9 cellular contexts compared by ENCODE assay signal in genomic region chr10:124708922-124709520, GRCh38. TPM values are rescaled to one million over a fixed set of nuclear protein-coding genes. Genes with fewer than 3 reads are reported as not detected.
DNase-seq lines count a peak whose midpoint lies in the region; ATAC-seq lines count a peak whose summit lies in the region.
"Had no signal": no experiment of that assay in that cellular context is flagged by ENCODE, and none has a peak within 500 bp of the region (broad histone marks: within the 10 kb centered on the region; RNA-seq: fewer than 3 reads in every experiment).

No MANE protein-coding gene starts in this region.

- H3K4me3 Mint-ChIP-seq in effector memory CD8-positive, alpha-beta T cell: peak overlapping the region; percentile 71 to 78
- H3K4me3 Mint-ChIP-seq: stimulated activated naive CD8-positive, alpha-beta T cell treated with anti-CD3 and anti-CD28 coated beads, Interleukin-15, amount 100 ng/mL, for 72 hours had no signal

- H3K27ac ChIP-seq in BLaER1 treated with 17β-estradiol and CSF1 and Interleukin-3, amounts not matched to agents 10 nM and 100 nM: peak overlapping the region in 10 of 11 experiments; percentile 10 to 88 (median 66); a peak in 19 of 22 replicates
- peak overlapping the region; percentile 6 for H3K27ac ChIP-seq in neuronal stem cell (replicated peaks; ENCODE audit: low read length)

- no peak overlapping the region for H2AK5ac ChIP-seq in neuronal stem cell (ENCODE audit: low read depth, low read length)

- H3K4me2 ChIP-seq in BLaER1 treated with 17β-estradiol and CSF1 and Interleukin-3, amounts not matched to agents 10 nM and 100 nM: peak overlapping the region; percentile 84 to 97 (median 91)
- H3K4me2 ChIP-seq in neuronal stem cell (ENCODE audit: insufficient read depth, low read length, poor library complexity, severe bottlenecking): peak overlapping the region; percentile 40

- peak overlapping the region in 10 of 11 experiments; percentile 17 to 62 (median 44); a peak in 13 of 22 replicates for H3K9ac ChIP-seq in BLaER1 treated with 17β-estradiol and CSF1 and Interleukin-3, amounts not matched to agents 10 nM and 100 nM
- no peak overlapping the region for H3K9ac ChIP-seq in neuronal stem cell (ENCODE audit: low read depth, low read length, poor library complexity)

- ATAC-seq in effector memory CD8-positive, alpha-beta T cell (replicated peaks): peak; percentile 53
- ATAC-seq: stimulated activated naive CD8-positive, alpha-beta T cell treated with anti-CD3 and anti-CD28 coated beads, Interleukin-15, amount 100 ng/mL, for 72 hours had no signal

- H3K9me3 ChIP-seq in BLaER1 treated with 17β-estradiol and CSF1 and Interleukin-3, amounts not matched to agents 10 nM and 100 nM (replicated peaks in 1 of 11): no peaks in the 10 kb centered on the region
- H3K9me3 ChIP-seq in neuronal stem cell (replicated peaks in 1 of 2; ENCODE audit: control insufficient read depth in 2 of 2, insufficient read depth in 1 of 2, low read depth in 1 of 2, low read length in 2 of 2): no peaks in the 10 kb centered on the region

- H3K23ac ChIP-seq in neuronal stem cell (ENCODE audit: low read depth, low read length, poor library complexity): no peak overlapping the region

- no peaks in the 10 kb centered on the region for H3K27me3 Mint-ChIP-seq in effector memory CD8-positive, alpha-beta T cell
- H3K27me3 Mint-ChIP-seq: stimulated activated naive CD8-positive, alpha-beta T cell treated with anti-CD3 and anti-CD28 coated beads, Interleukin-15, amount 100 ng/mL, for 72 hours had no signal

- H3K4me1 ChIP-seq in BLaER1 treated with 17β-estradiol and CSF1 and Interleukin-3, amounts not matched to agents 10 nM and 100 nM: peaks cover 91 to 100% (median 97%) of the 10 kb centered on the region in 10 experiments
- peaks cover 11 to 23% of the 10 kb centered on the region in 2 donors for H3K4me1 ChIP-seq in neuronal stem cell (ENCODE audit: control insufficient read depth in 2 of 2, insufficient read depth in 1 of 2, low read depth in 1 of 2, low read length in 2 of 2)

- H2BK120ac ChIP-seq in neuronal stem cell (ENCODE audit: low read depth, low read length): no peak overlapping the region

- peaks cover 0 to 100% (median 77%) of the 10 kb centered on the region in 11 experiments; a peak in 17 of 22 replicates for H4K20me1 ChIP-seq in BLaER1 treated with 17β-estradiol and CSF1 and Interleukin-3, amounts not matched to agents 10 nM and 100 nM

- H2AFZ ChIP-seq in neuronal stem cell (ENCODE audit: low read length): no peak overlapping the region

- H3K27me3 ChIP-seq in BLaER1 treated with 17β-estradiol and CSF1 and Interleukin-3, amounts not matched to agents 10 nM and 100 nM: no peaks in the 10 kb centered on the region
- H3K27me3 ChIP-seq in neuronal stem cell (ENCODE audit: control insufficient read depth in 3 of 3, insufficient read depth in 3 of 3, low read depth in 1 of 3, low read length in 3 of 3): no peaks in the 10 kb centered on the region

- H3K9me3 Mint-ChIP-seq in effector memory CD8-positive, alpha-beta T cell: no peaks in the 10 kb centered on the region
- H3K9me3 Mint-ChIP-seq: stimulated activated naive CD8-positive, alpha-beta T cell treated with anti-CD3 and anti-CD28 coated beads, Interleukin-15, amount 100 ng/mL, for 72 hours had no signal

- no peak overlapping the region for H4K91ac ChIP-seq in neuronal stem cell (ENCODE audit: low read depth, low read length, poor library complexity)

- WGBS in neuronal stem cell (ENCODE audit: extremely low coverage in 2 of 2, insufficient read length in 2 of 2, insufficient replicate concordance in 1 of 2), 2 donors: no CpG with 5 or more reads among the region's 11 CpGs

- no peak overlapping the region for H4K8ac ChIP-seq in neuronal stem cell (ENCODE audit: low read depth, low read length)

- peaks cover 8 to 37% (median 24%) of the 10 kb centered on the region in 11 experiments; a peak in 17 of 22 replicates for H3K36me3 ChIP-seq in BLaER1 treated with 17β-estradiol and CSF1 and Interleukin-3, amounts not matched to agents 10 nM and 100 nM
- peaks cover 19 to 28% of the 10 kb centered on the region in 2 donors for H3K36me3 ChIP-seq in neuronal stem cell (replicated peaks in 1 of 2; ENCODE audit: control insufficient read depth in 2 of 2, insufficient read depth in 2 of 2, low read length in 2 of 2)

- no peak overlapping the region for H2BK12ac ChIP-seq in neuronal stem cell (ENCODE audit: low read length)

- H3K14ac ChIP-seq in neuronal stem cell (ENCODE audit: low read length): no peak overlapping the region

- peak; percentile 24 for DNase-seq in NCI-H510A (lab: John Stamatoyannopoulos, UW)
- DNase-seq in effector memory CD8-positive, alpha-beta T cell: no peak
- no peak for DNase-seq in neuronal stem cell (ENCODE audit: low spot score)
- no peak for DNase-seq in foreskin melanocyte
- DNase-seq in T-helper 2 cell: no peak
- no peak for DNase-seq in HuH-7.5 (ENCODE audit: low spot score)
- DNase-seq in effector CD4-positive, alpha-beta T cell: no peak
- DNase-seq: stimulated activated naive CD8-positive, alpha-beta T cell treated with anti-CD3 and anti-CD28 coated beads, Interleukin-15, amount 100 ng/mL, for 72 hours had no signal

- H3K4me3 ChIP-seq in BLaER1 treated with 17β-estradiol and CSF1 and Interleukin-3, amounts not matched to agents 10 nM and 100 nM: no peak overlapping the region; a peak in 1 of 20 replicates
- H3K4me3 ChIP-seq in neuronal stem cell (ENCODE audit: low read length in 2 of 2): no peak overlapping the region

- peaks cover 37% of the 10 kb centered on the region for H3K36me3 Mint-ChIP-seq in effector memory CD8-positive, alpha-beta T cell (ENCODE audit: insufficient read depth)

- H3K4me1 Mint-ChIP-seq in effector memory CD8-positive, alpha-beta T cell (ENCODE audit: low read depth in 2 of 2): peaks cover 87 to 90% of the 10 kb centered on the region in 2 donors

- H2BK15ac ChIP-seq in neuronal stem cell (ENCODE audit: low read length): no peak overlapping the region

- H3K18ac ChIP-seq in neuronal stem cell (ENCODE audit: low read length): no peak overlapping the region

- peaks cover 5% of the 10 kb centered on the region for H3K79me1 ChIP-seq in neuronal stem cell (ENCODE audit: low read depth, low read length)

- no peak overlapping the region for H3K4ac ChIP-seq in neuronal stem cell (ENCODE audit: low read length)

- H2BK5ac ChIP-seq in neuronal stem cell (ENCODE audit: low read length): no peak overlapping the region

- H3K27ac Mint-ChIP-seq in effector memory CD8-positive, alpha-beta T cell: peak overlapping the region; percentile 95 to 96

RNA-seq across cellular contexts. Expression of gene FAM53B, which starts 35.2 kb away (rescaled TPM):
- polyA plus RNA-seq in neuronal stem cell (2013, experiment 1 of 2): 15.1 TPM
- 15.7 TPM for polyA plus RNA-seq in neuronal stem cell (2013, experiment 2 of 2)
